Comparison of ENCODE assay signal across 10 cellular contexts in the genomic region with DNA sequence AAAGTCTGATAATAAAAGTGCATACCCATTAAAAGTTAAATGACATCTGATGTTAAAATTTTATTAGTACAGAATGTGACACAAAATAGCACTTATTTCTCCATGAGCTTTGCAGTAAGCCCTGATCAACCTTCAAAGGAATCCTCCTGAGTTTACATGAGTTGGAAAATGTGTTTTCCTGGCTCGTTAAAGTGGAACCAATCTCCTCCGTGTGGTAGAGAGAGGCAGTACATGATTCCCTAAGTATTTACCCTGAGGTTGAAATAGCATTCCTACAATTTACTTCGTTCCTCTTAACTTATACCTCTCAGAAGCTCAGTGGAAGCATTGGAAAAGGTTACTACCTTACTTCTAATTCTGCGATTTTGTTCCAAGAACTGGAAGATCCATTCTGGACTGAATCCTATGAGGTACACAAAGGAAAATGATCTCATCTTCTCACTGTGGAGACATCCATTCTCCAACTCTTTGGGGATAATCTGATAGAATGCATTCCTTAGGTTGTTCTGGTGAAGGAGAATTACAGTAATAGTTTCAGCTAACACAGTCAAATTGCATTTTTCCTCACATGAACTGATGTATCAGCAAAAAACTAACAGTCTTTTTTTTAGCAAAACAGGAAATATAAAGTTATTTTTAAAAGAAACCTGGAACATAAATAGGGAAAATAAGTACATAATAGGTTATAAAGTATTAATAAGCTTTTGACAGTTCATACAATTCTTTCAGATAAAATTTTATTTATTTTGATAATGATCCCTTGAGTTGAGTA.
DNase-seq lines count a peak whose midpoint lies in the region; ATAC-seq and TF ChIP-seq lines count a peak whose summit lies in the region.
"Had no signal": no experiment of that assay in that cellular context is flagged by ENCODE, and none has a peak within 500 bp of the region (broad histone marks: within the 10 kb centered on the region; RNA-seq: fewer than 3 reads in every experiment).

No MANE protein-coding gene starts in this region.

- no peaks in the 10 kb centered on the region for H3K36me3 Mint-ChIP-seq in activated CD4-positive, alpha-beta memory T cell treated with anti-CD3 and anti-CD28 coated beads for 36 hours
- no peaks in the 10 kb centered on the region for H3K36me3 Mint-ChIP-seq in CD8-positive, alpha-beta memory T cell
- H3K36me3 Mint-ChIP-seq: CD4-positive, CD25-positive, alpha-beta regulatory T cell had no signal

- H3K36me3 ChIP-seq in cardiac muscle cell (no peaks in the 10 kb centered on the region), SK-N-MC (ENCODE audit: insufficient read depth, low read length) (no peaks in the 10 kb centered on the region), upper lobe of right lung (no peaks in the 10 kb centered on the region)
- no peaks in the 10 kb centered on the region for H3K36me3 ChIP-seq in CD8-positive, alpha-beta memory T cell (ENCODE audit: insufficient read depth, low read length)

- H3K4me3 ChIP-seq in cardiac muscle cell (no peak overlapping the region), right cardiac atrium (ENCODE audit: low read length) (no peak overlapping the region), SK-N-MC (peak overlapping the region; percentile 71), upper lobe of right lung (no peak overlapping the region)
- H3K4me3 ChIP-seq in CD8-positive, alpha-beta memory T cell (ENCODE audit: low read length) = no peak overlapping the region

- WGBS in right cardiac atrium = 23% methylated on average over 4 of the region's 4 CpGs

- peak overlapping the region; percentile 59 for H3K9ac ChIP-seq in SK-N-MC (ENCODE audit: insufficient read length)

- TF ChIP-seq CTCF in cardiac muscle cell (IDR thresholded peaks at IDR 0.05; ENCODE audit: low read depth, low read length) = no peak
- TF ChIP-seq CTCF in upper lobe of right lung (IDR thresholded peaks at IDR 0.05) = peak; percentile 51

- H3K9me3 ChIP-seq in cardiac muscle cell (ENCODE audit: low read depth) (no peaks in the 10 kb centered on the region), right cardiac atrium (ENCODE audit: control insufficient read depth, low read length) (no peaks in the 10 kb centered on the region), SK-N-MC (ENCODE audit: low read depth, low read length) (no peaks in the 10 kb centered on the region), upper lobe of right lung (no peaks in the 10 kb centered on the region)
- no peaks in the 10 kb centered on the region for H3K9me3 ChIP-seq in CD8-positive, alpha-beta memory T cell (ENCODE audit: low read length)

- H3K4me1 ChIP-seq in cardiac muscle cell (ENCODE audit: low read depth) (no peaks in the 10 kb centered on the region), right cardiac atrium (ENCODE audit: control insufficient read depth, insufficient read depth, low read length) (no peaks in the 10 kb centered on the region), upper lobe of right lung (no peaks in the 10 kb centered on the region)
- no peaks in the 10 kb centered on the region for H3K4me1 ChIP-seq in CD8-positive, alpha-beta memory T cell (ENCODE audit: insufficient read depth, low read length)

- DNase-seq in cardiac muscle cell (ENCODE audit: low read depth in 1 of 2, low spot score in 1 of 2) (peak; percentile 6 to 63), right cardiac atrium (no peak), SK-N-MC (ENCODE audit: low read depth, low spot score) (peak; percentile 88), iPS DF 4.7 (ENCODE audit: extremely low read depth, low spot score) (peak; percentile 75), upper lobe of right lung (no peak)
- DNase-seq in activated CD4-positive, alpha-beta memory T cell treated with anti-CD3 and anti-CD28 coated beads for 36 hours = no peak
- no peak for DNase-seq in CD8-positive, alpha-beta memory T cell
- DNase-seq: amygdala; CD4-positive, CD25-positive, alpha-beta regulatory T cell had no signal

- peaks cover 6% of the 10 kb centered on the region for H3K9me3 Mint-ChIP-seq in activated CD4-positive, alpha-beta memory T cell treated with anti-CD3 and anti-CD28 coated beads for 36 hours
- peaks cover 0 to 6% (median 4%) of the 10 kb centered on the region in 5 donors for H3K9me3 Mint-ChIP-seq in CD8-positive, alpha-beta memory T cell

- peaks cover 2% of the 10 kb centered on the region for H3K27me3 Mint-ChIP-seq in activated CD4-positive, alpha-beta memory T cell treated with anti-CD3 and anti-CD28 coated beads for 36 hours
- no peaks in the 10 kb centered on the region for H3K27me3 Mint-ChIP-seq in CD8-positive, alpha-beta memory T cell
- H3K27me3 Mint-ChIP-seq: CD4-positive, CD25-positive, alpha-beta regulatory T cell had no signal

- no peak overlapping the region for H3K27ac ChIP-seq in cardiac muscle cell
- no peak overlapping the region for H3K27ac ChIP-seq in right cardiac atrium (ENCODE audit: low read length)
- H3K27ac ChIP-seq in SK-N-MC = peak overlapping the region; percentile 92
- no peak overlapping the region for H3K27ac ChIP-seq in upper lobe of right lung
- H3K27ac ChIP-seq in CD8-positive, alpha-beta memory T cell (ENCODE audit: low read depth, low read length) = no peak overlapping the region

- CTCF ChIA-PET in activated CD4-positive, alpha-beta memory T cell treated with anti-CD3 and anti-CD28 coated beads for 36 hours (lab: Charles Lee) = no interaction called here
- CTCF ChIA-PET in CD8-positive, alpha-beta memory T cell (lab: Charles Lee) = no interaction called here

- intact Hi-C loops in right cardiac atrium (cut with DNase I) (no loop called here), upper lobe of right lung (cut with DNase I) (no loop called here)
- intact Hi-C loops in activated CD4-positive, alpha-beta memory T cell treated with anti-CD3 and anti-CD28 coated beads for 36 hours (cut with micrococcal nuclease) = no loop called here

- no peak overlapping the region for H3K4me3 Mint-ChIP-seq in activated CD4-positive, alpha-beta memory T cell treated with anti-CD3 and anti-CD28 coated beads for 36 hours
- no peak overlapping the region for H3K4me3 Mint-ChIP-seq in CD8-positive, alpha-beta memory T cell
- H3K4me3 Mint-ChIP-seq: CD4-positive, CD25-positive, alpha-beta regulatory T cell had no signal

- H3K27ac Mint-ChIP-seq in activated CD4-positive, alpha-beta memory T cell treated with anti-CD3 and anti-CD28 coated beads for 36 hours = no peak overlapping the region
- no peak overlapping the region for H3K27ac Mint-ChIP-seq in CD8-positive, alpha-beta memory T cell
- H3K27ac Mint-ChIP-seq: CD4-positive, CD25-positive, alpha-beta regulatory T cell had no signal

- no peaks in the 10 kb centered on the region for H3K4me1 Mint-ChIP-seq in activated CD4-positive, alpha-beta memory T cell treated with anti-CD3 and anti-CD28 coated beads for 36 hours (ENCODE audit: low read depth)
- H3K4me1 Mint-ChIP-seq in CD8-positive, alpha-beta memory T cell = no peaks in the 10 kb centered on the region
- H3K4me1 Mint-ChIP-seq: CD4-positive, CD25-positive, alpha-beta regulatory T cell had no signal

- POLR2A ChIA-PET in activated CD4-positive, alpha-beta memory T cell treated with anti-CD3 and anti-CD28 coated beads for 36 hours (lab: Charles Lee) = no interaction called here
- POLR2A ChIA-PET in CD8-positive, alpha-beta memory T cell (lab: Charles Lee) = no interaction called here

- ATAC-seq in right cardiac atrium (no peak), upper lobe of right lung (peak; percentile 74), HG02623 (IDR thresholded peaks at IDR 0.05; ENCODE audit: unreplicated experiment) (no peak)

- H3K27me3 ChIP-seq in cardiac muscle cell (no peaks in the 10 kb centered on the region), right cardiac atrium (ENCODE audit: control insufficient read depth, insufficient read depth) (no peaks in the 10 kb centered on the region), upper lobe of right lung (no peaks in the 10 kb centered on the region)
- H3K27me3 ChIP-seq in CD8-positive, alpha-beta memory T cell (ENCODE audit: insufficient read depth, low read length, poor library complexity, severe bottlenecking) = no peaks in the 10 kb centered on the region

Comparison
In these comparisons a context has a peak if more than half of its experiments do, and no peak if none do; other contexts are left out.
1. DNase-seq: peak in cardiac muscle cell (2 of 2), SK-N-MC (single experiment) and iPS DF 4.7 (single experiment); none in right cardiac atrium (0 of 3), upper lobe of right lung (single experiment), activated CD4-positive, alpha-beta memory T cell treated with anti-CD3 and anti-CD28 coated beads for 36 hours (single experiment) and CD8-positive, alpha-beta memory T cell (0 of 5).